15 cellular contexts compared by ENCODE assay signal in genomic region chr15:60155661-60156060, GRCh38.
DNase-seq lines count a peak whose midpoint lies in the region; ATAC-seq, FAIRE-seq and TF ChIP-seq lines count a peak whose summit lies in the region.
"Had no signal": no experiment of that assay in that cellular context is flagged by ENCODE, and none has a peak within 500 bp of the region (broad histone marks: within the 10 kb centered on the region; RNA-seq: fewer than 3 reads in every experiment).

No MANE protein-coding gene starts in this region.

- H3K9me3 ChIP-seq in HUES48 (ENCODE audit: control insufficient read depth, insufficient read depth, low read length) (no peaks in the 10 kb centered on the region), GM12878 (replicated peaks; ENCODE audit: control insufficient read depth, insufficient read depth, low read length) (no peaks in the 10 kb centered on the region), tibial nerve (no peaks in the 10 kb centered on the region)
- H3K9me3 ChIP-seq: pancreas had no signal

- no peak overlapping the region for H2AFZ ChIP-seq in GM12878 (ENCODE audit: control insufficient read depth, low read depth, low read length)

- TF ChIP-seq RAD21 in GM12878 (IDR thresholded peaks at IDR 0.05; ENCODE audit: insufficient read depth, low read depth, low read length): no peak

- peaks cover 18% of the 10 kb centered on the region for H3K4me1 ChIP-seq in HUES48 (ENCODE audit: control insufficient read depth, insufficient read depth, low read length)
- 0 out of 2 replicates have a peak, but pooled peaks cover 5% of the 10 kb centered on the region for H3K4me1 ChIP-seq in GM12878 (ENCODE audit: control insufficient read depth, insufficient read depth, low read length)
- no peaks in the 10 kb centered on the region for H3K4me1 ChIP-seq in tibial nerve
- H3K4me1 ChIP-seq: pancreas had no signal

- TF ChIP-seq CTCF in GM12878 (IDR thresholded peaks at IDR 0.05 in 2 of 3, conservative IDR thresholded peaks at IDR 0.05 in 1 of 3; ENCODE audit: control insufficient read depth in 2 of 3, extremely low read depth in 1 of 3, insufficient read depth in 1 of 3, low read depth in 3 of 3, low read length in 3 of 3): no peak
- TF ChIP-seq CTCF in tibial nerve (IDR thresholded peaks at IDR 0.05): no peak

- H3K4me3 ChIP-seq in HUES48 (ENCODE audit: low read depth, low read length) (no peak overlapping the region), GM12878 (no peak overlapping the region), tibial nerve (no peak overlapping the region)
- H3K4me3 ChIP-seq: pancreas had no signal

- TF ChIP-seq EP300 in GM12878 (IDR thresholded peaks at IDR 0.05; ENCODE audit: borderline replicate concordance in 1 of 2, control insufficient read depth in 1 of 2, low read depth in 2 of 2, low read length in 2 of 2) (no peak), tibial nerve (IDR thresholded peaks at IDR 0.05) (no peak)

- CTCF ChIA-PET in GM12878 (lab: Yijun Ruan, JAX): interaction anchor here (0.5 to 1.1 kb wide), 2 partner anchors 238 to 465 kb away, joined by 3 to 4 read pairs; no protein-coding TSS in a partner anchor

- intact Hi-C loops in GM12878 (cut with micrococcal nuclease; ENCODE audit: unreplicated experiment): no loop called here

- BruUV-seq in GM12878 (replicated peaks; lab: Mats Ljungman, UMichigan): no TSS peak

- no peak for ATAC-seq in GM12878
- ATAC-seq in GM19467 (IDR thresholded peaks at IDR 0.05; ENCODE audit: unreplicated experiment): no peak
- ATAC-seq: pancreas had no signal

- no peaks in the 10 kb centered on the region for H3K36me3 ChIP-seq in HUES48 (ENCODE audit: control insufficient read depth, insufficient read depth, low read length)
- no peaks in the 10 kb centered on the region for H3K36me3 ChIP-seq in GM12878 (ENCODE audit: control insufficient read depth in 2 of 2, insufficient read depth in 2 of 2, low read length in 1 of 2)
- no peaks in the 10 kb centered on the region for H3K36me3 ChIP-seq in tibial nerve
- H3K36me3 ChIP-seq: pancreas had no signal

- DNase-seq in AG20443 (ENCODE audit: low spot score) (peak; percentile 54), GM12878 (ENCODE audit: low read depth, low spot score) (no peak), myocyte (ENCODE audit: low read depth) (peak; percentile 15), NCI-H526 (lab: John Stamatoyannopoulos, UW) (no peak), tibial nerve (ENCODE audit: low spot score in 2 of 2) (no peak)
- DNase-seq in activated T-cell treated with anti-CD3 and anti-CD28 coated beads, Interleukin-2, amount 50 U/mL, for 48 hours: no peak
- DNase-seq: CD8-positive, alpha-beta memory T cell; effector CD4-positive, alpha-beta T cell; MV-4-11; NCI-H446 treated with DMSO at 0.1 percent for 48 hours; pancreas; stimulated activated CD4-positive, alpha-beta T cell treated with anti-CD3 and anti-CD28 coated beads, Interleukin-2, amount 100 ng/mL, for 48 hours; T1000 had no signal

- in situ Hi-C loops in GM12878 (cut with MboI): no loop called here

- no peaks in the 10 kb centered on the region for H3K79me2 ChIP-seq in GM12878 (ENCODE audit: control insufficient read depth, insufficient read depth, low read length)

- RAD21 ChIA-PET in GM12878 (lab: Charles Lee; ENCODE audit: unreplicated experiment): no interaction called here

- SMC1A ChIA-PET in GM12878 (lab: Charles Lee; ENCODE audit: uncharacterized antibody, unreplicated experiment): interaction anchor here (0.9 kb wide), 1 partner anchor 102 kb away, joined by 3 read pairs; no protein-coding TSS in a partner anchor

- H3K27me3 ChIP-seq in HUES48 (ENCODE audit: control insufficient read depth, insufficient read depth, low read length): no peaks in the 10 kb centered on the region
- H3K27me3 ChIP-seq in GM12878 (replicated peaks in 1 of 2; ENCODE audit: control insufficient read depth in 2 of 2, insufficient read depth in 2 of 2, low read length in 1 of 2): peaks cover 0 to 2% of the 10 kb centered on the region in 2 experiments; a peak in 1 of 4 replicates
- H3K27me3 ChIP-seq in tibial nerve: no peaks in the 10 kb centered on the region

- no peak overlapping the region for H3K4me2 ChIP-seq in GM12878 (ENCODE audit: control insufficient read depth, insufficient read depth)

- peak overlapping the region; percentile 41 for H3K27ac ChIP-seq in HUES48 (ENCODE audit: low read depth, low read length)
- H3K27ac ChIP-seq in GM12878 (ENCODE audit: control insufficient read depth, insufficient read depth): no peak overlapping the region
- H3K27ac ChIP-seq in tibial nerve: no peak overlapping the region
- H3K27ac ChIP-seq: pancreas had no signal

- POLR2A ChIA-PET in GM12878 (lab: Charles Lee): no interaction called here

- FAIRE-seq in GM12878 (lab: Jason Lieb, UNC): peak; percentile 38
- FAIRE-seq: pancreas had no signal

- no peak for TF ChIP-seq POLR2A in GM12878 (IDR thresholded peaks at IDR 0.05; ENCODE audit: low read depth, low read length)
- TF ChIP-seq POLR2A in tibial nerve (IDR thresholded peaks at IDR 0.05): no peak

- WGBS in GM12878 (ENCODE audit: insufficient coverage, insufficient replicate concordance, low lambda C conversion rate, missing lambda C conversion rate): 2% methylated on average over 3 of the region's 3 CpGs
- 27 to 31% methylated on average over 3 of the region's 3 CpGs for WGBS in tibial nerve, 2 donors

- H4K20me1 ChIP-seq in GM12878 (ENCODE audit: control insufficient read depth, insufficient read depth): no peaks in the 10 kb centered on the region

- H3K9ac ChIP-seq in HUES48 (ENCODE audit: low read depth, low read length) (no peak overlapping the region), GM12878 (ENCODE audit: control insufficient read depth, insufficient read depth, low read length) (no peak overlapping the region)

TF ChIP-seq in GM12878, 131 proteins besides CTCF, POLR2A, EP300 and RAD21:
- TF ChIP-seq JUNB (IDR thresholded peaks at IDR 0.05) (peak; percentile 43; the same call in 1 of the 2 replicates), RUNX3 (IDR thresholded peaks at IDR 0.05; ENCODE audit: low read length) (0 out of 2 replicates have a peak, but pooled peaks have one; percentile 9), ZSCAN29 (IDR thresholded peaks at IDR 0.05) (no peak), EZH2 (IDR thresholded peaks at IDR 0.05; ENCODE audit: borderline replicate concordance, control insufficient read depth, low read depth, low read length) (no peak), BRCA1 (IDR thresholded peaks at IDR 0.05; ENCODE audit: low read depth, low read length) (no peak), CBX3 (IDR thresholded peaks at IDR 0.05; ENCODE audit: borderline replicate concordance, low read depth) (no peak), ZNF622 (IDR thresholded peaks at IDR 0.05) (no peak)
TF ChIP-seq in GM12878: peak in this region for 2.

Comparison
In these comparisons a context has a peak if more than half of its experiments do, and no peak if none do; other contexts are left out.
1. DNase-seq: peak in AG20443 (single experiment) and myocyte (single experiment); none in GM12878 (single experiment), NCI-H526 (0 of 2), activated T-cell treated with anti-CD3 and anti-CD28 coated beads, Interleukin-2, amount 50 U/mL, for 48 hours (0 of 2) and tibial nerve (0 of 2).